9 cellular contexts compared by ENCODE assay signal in the genomic region with DNA sequence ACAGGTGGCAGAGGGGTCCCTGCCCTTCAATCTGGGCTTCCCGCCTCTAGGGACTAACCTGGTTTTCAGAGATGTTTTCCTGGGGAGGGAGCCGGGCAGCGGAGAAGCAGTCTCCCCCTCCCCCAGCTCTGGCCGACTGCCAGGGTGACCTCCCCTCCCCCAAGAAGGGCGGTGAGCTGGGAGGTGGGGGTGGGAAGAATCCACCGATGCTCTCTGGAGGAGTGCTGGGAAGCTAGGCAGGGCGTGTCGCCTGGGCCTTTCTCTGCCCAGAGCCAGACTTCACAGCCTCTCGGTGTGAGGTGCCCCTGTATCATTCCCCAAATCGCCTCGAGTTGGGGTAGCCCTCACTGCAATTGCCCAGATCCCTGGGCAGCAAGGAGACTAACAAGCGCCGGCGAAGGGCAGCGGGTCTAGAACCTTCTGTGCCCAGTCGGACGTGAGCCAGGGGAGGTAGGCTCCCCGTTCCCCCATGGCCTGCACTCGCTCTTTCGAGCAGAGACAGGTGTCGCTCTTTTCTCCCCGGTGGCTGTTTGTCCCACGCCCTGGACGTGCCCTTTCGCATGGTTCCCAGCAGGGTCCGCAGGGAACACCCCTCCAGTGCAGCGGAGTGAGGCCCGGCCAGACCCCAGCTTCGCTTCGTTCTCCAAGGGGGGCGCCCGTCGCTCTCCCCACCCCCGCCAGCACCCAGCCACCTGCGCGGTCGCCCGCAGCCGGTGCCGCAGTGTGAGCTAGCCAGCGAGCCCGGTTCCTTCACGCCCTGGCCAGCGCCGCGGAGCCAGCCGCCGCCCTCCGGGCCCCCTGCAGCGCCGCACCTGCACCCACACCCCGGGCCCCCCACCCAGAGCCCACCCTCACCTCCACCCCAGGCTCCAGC. TPM values are rescaled to one million over a fixed set of nuclear protein-coding genes. Genes with fewer than 3 reads are reported as not detected.
DNase-seq lines count a peak whose midpoint lies in the region; ATAC-seq and TF ChIP-seq lines count a peak whose summit lies in the region.
"Had no signal": no experiment of that assay in that cellular context is flagged by ENCODE, and none has a peak within 500 bp of the region (broad histone marks: within the 10 kb centered on the region; RNA-seq: fewer than 3 reads in every experiment).

No MANE protein-coding gene starts in this region.

- peak; percentile 42 to 61 for ATAC-seq in lower lobe of right lung
- ATAC-seq in GM21390 (IDR thresholded peaks at IDR 0.05; ENCODE audit: unreplicated experiment) = no peak

- H3K27ac ChIP-seq in colonic mucosa (no peak overlapping the region), lower lobe of right lung (no peak overlapping the region), urinary bladder (ENCODE audit: low read depth) (no peak overlapping the region)

- H3K9me3 ChIP-seq in colonic mucosa (no peaks in the 10 kb centered on the region), lower lobe of right lung (no peaks in the 10 kb centered on the region)

- peaks cover 53% of the 10 kb centered on the region for H3K27me3 Mint-ChIP-seq in activated CD4-positive, alpha-beta T cell treated with anti-CD3 and anti-CD28 coated beads, Interleukin-2, amount 10 ng/mL, durations not matched to agents 24 days and 14 days

- no peak for TF ChIP-seq CTCF in colonic mucosa (IDR thresholded peaks at IDR 0.05)
- TF ChIP-seq CTCF in lower lobe of right lung (IDR thresholded peaks at IDR 0.05) = no peak

- H3K27me3 ChIP-seq in colonic mucosa (peaks cover 23% of the 10 kb centered on the region), lower lobe of right lung (ENCODE audit: low read depth) (peaks cover 22% of the 10 kb centered on the region)

- H3K4me3 ChIP-seq in colonic mucosa (peak overlapping the region; percentile 47), lower lobe of right lung (peak overlapping the region; percentile 60), urinary bladder (ENCODE audit: low read depth, low read length) (peak overlapping the region; percentile 60)

- H3K4me1 ChIP-seq in colonic mucosa = peaks cover 6% of the 10 kb centered on the region
- H3K4me1 ChIP-seq in lower lobe of right lung = peaks cover 20% of the 10 kb centered on the region
- H3K4me1 ChIP-seq in urinary bladder (ENCODE audit: insufficient read depth) = no peaks in the 10 kb centered on the region

- no peaks in the 10 kb centered on the region for H3K36me3 Mint-ChIP-seq in activated CD4-positive, alpha-beta T cell treated with anti-CD3 and anti-CD28 coated beads, Interleukin-2, amount 10 ng/mL, durations not matched to agents 24 days and 14 days (ENCODE audit: low read depth)

- intact Hi-C loops in activated CD4-positive, alpha-beta T cell treated with anti-CD3 and anti-CD28 coated beads, Interleukin-2, amount 10 ng/mL, durations not matched to agents 24 days and 14 days (cut with micrococcal nuclease) = no loop called here
- intact Hi-C loops in colonic mucosa (cut with DNase I) (no loop called here), lower lobe of right lung (cut with DNase I) (no loop called here)

- H3K36me3 ChIP-seq in colonic mucosa (no peaks in the 10 kb centered on the region), lower lobe of right lung (no peaks in the 10 kb centered on the region), urinary bladder (ENCODE audit: insufficient read depth) (no peaks in the 10 kb centered on the region)

- H3K4me1 Mint-ChIP-seq in activated CD4-positive, alpha-beta T cell treated with anti-CD3 and anti-CD28 coated beads, Interleukin-2, amount 10 ng/mL, durations not matched to agents 24 days and 14 days = no peaks in the 10 kb centered on the region

- no peak overlapping the region for H3K27ac Mint-ChIP-seq in activated CD4-positive, alpha-beta T cell treated with anti-CD3 and anti-CD28 coated beads, Interleukin-2, amount 10 ng/mL, durations not matched to agents 24 days and 14 days
- H3K27ac Mint-ChIP-seq: activated B cell treated with CpG ODN at 0.5 μM for 24 hours had no signal

- DNase-seq in activated CD4-positive, alpha-beta T cell treated with anti-CD3 and anti-CD28 coated beads, Interleukin-2, amount 10 ng/mL, durations not matched to agents 24 days and 14 days = peak; percentile 44
- no peak for DNase-seq in activated CD4-positive, alpha-beta T cell treated with anti-CD3 and anti-CD28 coated beads for 48 hours
- DNase-seq in colonic mucosa = no peak
- peak; percentile 42 for DNase-seq in lower lobe of right lung
- no peak for DNase-seq in activated naive CD4-positive, alpha-beta T cell treated with Interleukin-2 at 50 U/mL for 16 hours
- DNase-seq in T-helper 9 cell = no peak
- DNase-seq: activated B cell treated with CpG ODN at 0.5 μM for 24 hours had no signal

- H3K4me3 Mint-ChIP-seq in activated CD4-positive, alpha-beta T cell treated with anti-CD3 and anti-CD28 coated beads, Interleukin-2, amount 10 ng/mL, durations not matched to agents 24 days and 14 days = no peak overlapping the region

- WGBS in urinary bladder = 11% methylated on average over 52 of the region's 52 CpGs

- H3K9me3 Mint-ChIP-seq in activated CD4-positive, alpha-beta T cell treated with anti-CD3 and anti-CD28 coated beads, Interleukin-2, amount 10 ng/mL, durations not matched to agents 24 days and 14 days = no peaks in the 10 kb centered on the region
- H3K9me3 Mint-ChIP-seq: activated B cell treated with CpG ODN at 0.5 μM for 24 hours had no signal

- peak overlapping the region in 1 of 2 donors; percentile 16 for H3K9ac ChIP-seq in colonic mucosa (ENCODE audit: low read depth in 2 of 2, low read length in 2 of 2)

RNA-seq across cellular contexts. Expression of gene RAB6B, which starts 1.1 kb away (rescaled TPM):
- 0.07 and 0.14 TPM in 2 replicates for total RNA-seq in activated CD4-positive, alpha-beta T cell treated with anti-CD3 and anti-CD28 coated beads, Interleukin-2, amount 10 ng/mL, durations not matched to agents 24 days and 14 days
- 1 to 10 TPM; 2.6 to 5.6 TPM for total RNA-seq in colonic mucosa
- total RNA-seq in lower lobe of right lung = 5.5 TPM
- 3.4 TPM for total RNA-seq in urinary bladder
- polyA plus RNA-seq in urinary bladder = 2.5 TPM
- total RNA-seq: activated B cell treated with CpG ODN at 0.5 μM for 24 hours had no signal

Comparison
In these comparisons a context has a peak if more than half of its experiments do, and no peak if none do; other contexts are left out.
1. DNase-seq: peak in activated CD4-positive, alpha-beta T cell treated with anti-CD3 and anti-CD28 coated beads, Interleukin-2, amount 10 ng/mL, durations not matched to agents 24 days and 14 days (single experiment) and lower lobe of right lung (single experiment); none in activated CD4-positive, alpha-beta T cell treated with anti-CD3 and anti-CD28 coated beads for 48 hours (single experiment), colonic mucosa (single experiment), activated naive CD4-positive, alpha-beta T cell treated with Interleukin-2 at 50 U/mL for 16 hours (single experiment) and T-helper 9 cell (single experiment).
2. Peak in every context shown above with its lines, with median percentiles within 50 percentile points of each other: H3K4me3 ChIP-seq.